Comparison of ENCODE assay signal across 8 cellular contexts in genomic region chr14:105397350-105397931, GRCh38. TPM values are rescaled to one million over a fixed set of nuclear protein-coding genes. Genes with fewer than 3 reads are reported as not detected.
DNase-seq lines count a peak whose midpoint lies in the region; ATAC-seq and TF ChIP-seq lines count a peak whose summit lies in the region.

No MANE protein-coding gene starts in this region.

- TF ChIP-seq CTCF in PC-9 (conservative IDR thresholded peaks at IDR 0.05), result no peak
- TF ChIP-seq CTCF in endodermal cell (conservative IDR thresholded peaks at IDR 0.05), result no peak

- H2AFZ ChIP-seq in PC-9, result peak overlapping the region; percentile 93
- peak overlapping the region; percentile 97 for H2AFZ ChIP-seq in neuronal stem cell (ENCODE audit: low read length)

- H3K9ac ChIP-seq in endodermal cell (ENCODE audit: extremely low read depth, low read length, poor library complexity, severe bottlenecking) (peak overlapping the region; percentile 38), neuronal stem cell (ENCODE audit: low read depth, low read length, poor library complexity) (no peak overlapping the region)

- H4K91ac ChIP-seq in neuronal stem cell (ENCODE audit: low read depth, low read length, poor library complexity), result no peak overlapping the region

- H3K27ac Mint-ChIP-seq in CD4-positive, alpha-beta memory T cell, result peak overlapping the region; percentile 58 to 90 (median 82)
- no peak overlapping the region for H3K27ac Mint-ChIP-seq in endodermal cell

- WGBS in endodermal cell (ENCODE audit: insufficient coverage in 1 of 2, insufficient read length in 1 of 2), 2 experiments, result 91 to 93% methylated on average over 7 to 13 of the region's 13 CpGs
- WGBS in neuronal stem cell (ENCODE audit: extremely low coverage in 2 of 2, insufficient read length in 2 of 2, insufficient replicate concordance in 1 of 2), 2 donors, result no CpG with 5 or more reads among the region's 13 CpGs

- no peak overlapping the region for H3K23ac ChIP-seq in neuronal stem cell (ENCODE audit: low read depth, low read length, poor library complexity)

- H3K79me1 ChIP-seq in neuronal stem cell (ENCODE audit: low read depth, low read length), result peaks cover 13% of the 10 kb centered on the region

- peaks cover 12 to 13% of the 10 kb centered on the region in 2 donors for H3K36me3 Mint-ChIP-seq in CD4-positive, alpha-beta memory T cell
- peaks cover 45% of the 10 kb centered on the region for H3K36me3 Mint-ChIP-seq in endodermal cell (ENCODE audit: low read depth)

- H2BK15ac ChIP-seq in neuronal stem cell (ENCODE audit: low read length), result peak overlapping the region; percentile 8

- H3K4me2 ChIP-seq in PC-9, result peak overlapping the region; percentile 92
- no peak overlapping the region for H3K4me2 ChIP-seq in neuronal stem cell (ENCODE audit: insufficient read depth, low read length, poor library complexity, severe bottlenecking)

- H4K8ac ChIP-seq in neuronal stem cell (ENCODE audit: low read depth, low read length), result peak overlapping the region; percentile 96

- POLR2A ChIA-PET in CD4-positive, alpha-beta memory T cell (lab: Charles Lee; ENCODE audit: partially characterized antibody), result interaction anchor here (0.6 to 2.9 kb wide), 13 partner anchors 10 to 94 kb away, joined by 3 to 28 read pairs (median 4); partner anchors contain the start of genes CRIP1 and TEDC1
- POLR2A ChIA-PET in PC-9 (lab: Charles Lee; ENCODE audit: unreplicated experiment), result no interaction called here

- peak overlapping the region; percentile 62 to 83 (median 77) for H3K4me3 Mint-ChIP-seq in CD4-positive, alpha-beta memory T cell
- peak overlapping the region; percentile 59 for H3K4me3 Mint-ChIP-seq in endodermal cell

- peaks cover 6% of the 10 kb centered on the region; the same call in 1 of the 2 replicates for H3F3A ChIP-seq in PC-9 (ENCODE audit: insufficient read depth, low read depth)

- peak overlapping the region; percentile 23 for H2AK5ac ChIP-seq in neuronal stem cell (ENCODE audit: low read depth, low read length)

- H3K4ac ChIP-seq in neuronal stem cell (ENCODE audit: low read length), result peak overlapping the region; percentile 59

- intact Hi-C loops in CD4-positive, alpha-beta memory T cell (cut with micrococcal nuclease), result no loop called here
- intact Hi-C loops in PC-9 (cut with micrococcal nuclease; ENCODE audit: unreplicated experiment), result no loop called here

- no peak overlapping the region for H2BK12ac ChIP-seq in neuronal stem cell (ENCODE audit: low read length)

- H3K4me1 Mint-ChIP-seq in CD4-positive, alpha-beta memory T cell, result peaks cover 2 to 18% (median 8%) of the 10 kb centered on the region in 4 donors
- no peaks in the 10 kb centered on the region for H3K4me1 Mint-ChIP-seq in endodermal cell

- H3K27ac ChIP-seq in CD4-positive, alpha-beta memory T cell (ENCODE audit: low read depth, low read length), result peak overlapping the region; percentile 80
- H3K27ac ChIP-seq in PC-9 (peak overlapping the region; percentile 34; the same call in 1 of the 2 replicates), endodermal cell (ENCODE audit: low read depth, low read length) (no peak overlapping the region), neuronal stem cell (replicated peaks; ENCODE audit: low read length) (no peak overlapping the region)

- CTCF ChIA-PET in CD4-positive, alpha-beta memory T cell (lab: Charles Lee; ENCODE audit: partially characterized antibody), result interaction anchor here (1.0 to 1.7 kb wide), 3 partner anchors 10 to 92 kb away, joined by 3 to 6 read pairs (median 6); no protein-coding TSS in a partner anchor
- CTCF ChIA-PET in PC-9 (lab: Charles Lee), result no interaction called here

- no peak overlapping the region for H2BK5ac ChIP-seq in neuronal stem cell (ENCODE audit: low read length)

- no TSS peak for BruUV-seq in PC-9 (replicated peaks; lab: Mats Ljungman, UMichigan)

- peaks cover 0 to 13% (median 6%) of the 10 kb centered on the region in 8 donors for H3K9me3 Mint-ChIP-seq in CD4-positive, alpha-beta memory T cell
- peaks cover 40% of the 10 kb centered on the region for H3K9me3 Mint-ChIP-seq in endodermal cell

- peaks cover 18% of the 10 kb centered on the region for H3K4me1 ChIP-seq in CD4-positive, alpha-beta memory T cell (ENCODE audit: insufficient read depth, low read length)
- H3K4me1 ChIP-seq in PC-9 (replicated peaks; ENCODE audit: insufficient read depth), result peaks cover 7% of the 10 kb centered on the region; the same call in 1 of the 2 replicates
- H3K4me1 ChIP-seq in endodermal cell (ENCODE audit: control insufficient read depth, insufficient read depth, low read length), result no peaks in the 10 kb centered on the region
- peaks cover 4 to 7% of the 10 kb centered on the region in 2 donors for H3K4me1 ChIP-seq in neuronal stem cell (ENCODE audit: control insufficient read depth in 2 of 2, insufficient read depth in 1 of 2, low read depth in 1 of 2, low read length in 2 of 2)

- H3K79me2 ChIP-seq in PC-9 (ENCODE audit: low read depth), result peaks cover 11% of the 10 kb centered on the region

- no peak overlapping the region for H2BK120ac ChIP-seq in neuronal stem cell (ENCODE audit: low read depth, low read length)

- H3K9me3 ChIP-seq in CD4-positive, alpha-beta memory T cell (ENCODE audit: control insufficient read depth in 1 of 2, low read length in 2 of 2), result no peaks in the 10 kb centered on the region
- H3K9me3 ChIP-seq in PC-9 (ENCODE audit: insufficient read depth, low read depth), result peaks cover 34% of the 10 kb centered on the region
- peaks cover 25% of the 10 kb centered on the region for H3K9me3 ChIP-seq in endodermal cell (ENCODE audit: control insufficient read depth, low read length)
- peaks cover 27 to 29% of the 10 kb centered on the region in 2 donors for H3K9me3 ChIP-seq in neuronal stem cell (replicated peaks in 1 of 2; ENCODE audit: control insufficient read depth in 2 of 2, insufficient read depth in 1 of 2, low read depth in 1 of 2, low read length in 2 of 2)

- no peak overlapping the region for H3K14ac ChIP-seq in neuronal stem cell (ENCODE audit: low read length)

- H3K4me3 ChIP-seq in CD4-positive, alpha-beta memory T cell (ENCODE audit: low read length in 2 of 2), result peak overlapping the region; percentile 57 to 74
- H3K4me3 ChIP-seq in PC-9 (peak overlapping the region; percentile 79; the same call in 1 of the 2 replicates), endodermal cell (ENCODE audit: low read length) (peak overlapping the region; percentile 80), neuronal stem cell (ENCODE audit: low read length in 2 of 2) (peak overlapping the region; percentile 52 to 79)

- no peaks in the 10 kb centered on the region for H4K20me1 ChIP-seq in PC-9 (ENCODE audit: insufficient read depth)

- peak overlapping the region; percentile 76 for H3K18ac ChIP-seq in neuronal stem cell (ENCODE audit: low read length)

- no peaks in the 10 kb centered on the region for H3K27me3 ChIP-seq in CD4-positive, alpha-beta memory T cell (ENCODE audit: insufficient read depth, low read length)
- H3K27me3 ChIP-seq in PC-9 (ENCODE audit: insufficient read depth, low read depth), result no peaks in the 10 kb centered on the region
- no peaks in the 10 kb centered on the region for H3K27me3 ChIP-seq in endodermal cell (ENCODE audit: control insufficient read depth, insufficient read depth, low read length, poor library complexity, severe bottlenecking)
- no peaks in the 10 kb centered on the region for H3K27me3 ChIP-seq in neuronal stem cell (ENCODE audit: control insufficient read depth in 3 of 3, insufficient read depth in 3 of 3, low read depth in 1 of 3, low read length in 3 of 3)

- no peaks in the 10 kb centered on the region for H3K9me2 ChIP-seq in PC-9 (ENCODE audit: insufficient read depth)

- H3K36me3 ChIP-seq in CD4-positive, alpha-beta memory T cell (ENCODE audit: insufficient read depth, low read length), result peaks cover 7% of the 10 kb centered on the region
- H3K36me3 ChIP-seq in PC-9 (ENCODE audit: low read depth) (peaks cover 22% of the 10 kb centered on the region), endodermal cell (ENCODE audit: control insufficient read depth, insufficient read depth, low read length) (peaks cover 23% of the 10 kb centered on the region), neuronal stem cell (replicated peaks in 1 of 2; ENCODE audit: control insufficient read depth in 2 of 2, insufficient read depth in 2 of 2, low read length in 2 of 2) (peaks cover 19 to 37% of the 10 kb centered on the region in 2 donors)

- no peak for DNase-seq in CD4-positive, alpha-beta memory T cell
- DNase-seq in PC-9 (no peak), endodermal cell (no peak), neuronal stem cell (ENCODE audit: low spot score) (no peak), T-helper 9 cell (no peak)

- H3K27me3 Mint-ChIP-seq in CD4-positive, alpha-beta memory T cell, result no peaks in the 10 kb centered on the region
- H3K27me3 Mint-ChIP-seq in endodermal cell (ENCODE audit: insufficient read depth), result peaks cover 20% of the 10 kb centered on the region

- ATAC-seq in HG03175 (IDR thresholded peaks at IDR 0.05; ENCODE audit: unreplicated experiment) (no peak), HG02840 (IDR thresholded peaks at IDR 0.05; ENCODE audit: low FRiP score, unreplicated experiment) (no peak), HG03025 (IDR thresholded peaks at IDR 0.05; ENCODE audit: low FRiP score, unreplicated experiment) (no peak)

RNA-seq across cellular contexts. Expression of gene TEX22, which starts 0.9 kb away (rescaled TPM):
- 1 to 10 TPM; 4.7 to 7.5 TPM for total RNA-seq in CD4-positive, alpha-beta memory T cell
- polyA plus RNA-seq in CD4-positive, alpha-beta memory T cell, result not detected
- total RNA-seq in PC-9 (2021) (2.6 and 6.5 TPM in 2 replicates), endodermal cell (1 to 10 TPM; 1.9 to 3.5 TPM)
- polyA plus RNA-seq in endodermal cell (2013, experiment 1 of 2), result 0.57 TPM
- 1.2 TPM for polyA plus RNA-seq in endodermal cell (2013, experiment 2 of 2)
- 0.21 TPM for polyA plus RNA-seq in neuronal stem cell (2013, experiment 1 of 2)
- polyA plus RNA-seq in neuronal stem cell (2013, experiment 2 of 2), result 0.21 TPM

RNA-seq across cellular contexts. Expression of gene MTA1, which starts 22.2 kb away (rescaled TPM):
- total RNA-seq in CD4-positive, alpha-beta memory T cell, result 100 to 1,000 TPM; 122 to 123 TPM
- 1 to 10 TPM; 1.5 to 6.0 TPM for polyA plus RNA-seq in CD4-positive, alpha-beta memory T cell
- total RNA-seq in PC-9 (2021) (124 and 147 TPM in 2 replicates), endodermal cell (100 to 1,000 TPM; 245 to 246 TPM)
- polyA plus RNA-seq in endodermal cell (2013, experiment 1 of 2), result 182 TPM
- 153 TPM for polyA plus RNA-seq in endodermal cell (2013, experiment 2 of 2)
- 199 TPM for polyA plus RNA-seq in neuronal stem cell (2013, experiment 1 of 2)
- 194 TPM for polyA plus RNA-seq in neuronal stem cell (2013, experiment 2 of 2)

Comparison
In these comparisons a context has a peak if more than half of its experiments do, and no peak if none do; other contexts are left out.
1. H3K27ac ChIP-seq: peak in CD4-positive, alpha-beta memory T cell (single experiment) and PC-9 (single experiment); none in endodermal cell (single experiment) and neuronal stem cell (single experiment).
2. Peak in every context shown above with its lines, with median percentiles within 50 percentile points of each other: H3K4me3 ChIP-seq.